Comparison of ENCODE assay signal across 2 cellular contexts in genomic region chr1:25805863-25806225, GRCh38.
TF ChIP-seq lines count a peak whose summit lies in the region.

No MANE protein-coding gene starts in this region.

TF ChIP-seq in HEK293, 187 proteins besides CTCF, POLR2A, EP300 and RAD21:
- TF ChIP-seq BCL11A (tag by site-specific recombination; IDR thresholded peaks at IDR 0.05; ENCODE audit: low read depth), result no peak
- peak; percentile 58; the same call in 1 of the 2 replicates for TF ChIP-seq EGR2 (tag by site-specific recombination; IDR thresholded peaks at IDR 0.05; ENCODE audit: low read depth)
- no peak for TF ChIP-seq ZNF561 (tag by site-specific recombination; IDR thresholded peaks at IDR 0.05; ENCODE audit: borderline replicate concordance)
- TF ChIP-seq KLF8 (tag by site-specific recombination; IDR thresholded peaks at IDR 0.05), result no peak
- no peak for TF ChIP-seq ZNF140 (tag by site-specific recombination; IDR thresholded peaks at IDR 0.05)
- no peak for TF ChIP-seq ZNF621 (tag by site-specific recombination; IDR thresholded peaks at IDR 0.05)
- TF ChIP-seq ZNF211 (tag by site-specific recombination; IDR thresholded peaks at IDR 0.05; ENCODE audit: low read depth), result no peak
- no peak for TF ChIP-seq MZF1 (tag by site-specific recombination; IDR thresholded peaks at IDR 0.05; ENCODE audit: borderline replicate concordance)
- TF ChIP-seq ZFHX2 (tag by site-specific recombination; conservative IDR thresholded peaks at IDR 0.05), result peak; percentile 4
- TF ChIP-seq ZNF658 (tag by site-specific recombination; IDR thresholded peaks at IDR 0.05), result no peak
- TF ChIP-seq KLF1 (tag by site-specific recombination; IDR thresholded peaks at IDR 0.05), result no peak
- TF ChIP-seq, protein P1, sequence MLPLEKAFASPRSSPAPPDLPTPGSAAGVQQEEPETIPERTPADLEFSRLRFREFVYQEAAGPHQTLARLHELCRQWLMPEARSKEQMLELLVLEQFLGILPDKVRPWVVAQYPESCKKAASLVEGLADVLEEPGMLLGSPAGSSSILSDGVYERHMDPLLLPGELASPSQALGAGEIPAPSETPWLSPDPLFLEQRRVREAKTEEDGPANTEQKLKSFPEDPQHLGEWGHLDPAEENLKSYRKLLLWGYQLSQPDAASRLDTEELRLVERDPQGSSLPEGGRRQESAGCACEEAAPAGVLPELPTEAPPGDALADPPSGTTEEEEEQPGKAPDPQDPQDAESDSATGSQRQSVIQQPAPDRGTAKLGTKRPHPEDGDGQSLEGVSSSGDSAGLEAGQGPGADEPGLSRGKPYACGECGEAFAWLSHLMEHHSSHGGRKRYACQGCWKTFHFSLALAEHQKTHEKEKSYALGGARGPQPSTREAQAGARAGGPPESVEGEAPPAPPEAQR (tag by site-specific recombination; IDR thresholded peaks at IDR 0.05), result no peak
- TF ChIP-seq ZNF596 (tag by site-specific recombination; IDR thresholded peaks at IDR 0.05), result no peak

TF ChIP-seq in endothelial cell of umbilical vein, 7 proteins besides CTCF, POLR2A, EP300 and RAD21:
- TF ChIP-seq, protein P2, sequence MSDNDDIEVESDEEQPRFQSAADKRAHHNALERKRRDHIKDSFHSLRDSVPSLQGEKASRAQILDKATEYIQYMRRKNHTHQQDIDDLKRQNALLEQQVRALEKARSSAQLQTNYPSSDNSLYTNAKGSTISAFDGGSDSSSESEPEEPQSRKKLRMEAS (IDR thresholded peaks at IDR 0.05; ENCODE audit: insufficient read depth, insufficient read length), result peak; percentile 14
- no peak for TF ChIP-seq EZH2 (IDR thresholded peaks at IDR 0.05; ENCODE audit: borderline replicate concordance, low read depth, low read length, severe bottlenecking)
- TF ChIP-seq MYC (IDR thresholded peaks at IDR 0.05; ENCODE audit: low read depth, low read length), result no peak
- TF ChIP-seq JUN (IDR thresholded peaks at IDR 0.05; ENCODE audit: borderline replicate concordance, insufficient read depth, insufficient read length, low read depth), result no peak
- TF ChIP-seq FOS (IDR thresholded peaks at IDR 0.05; ENCODE audit: borderline replicate concordance, insufficient read depth, low read length), result no peak
- no peak for TF ChIP-seq POLR2AphosphoS5 (IDR thresholded peaks at IDR 0.05; ENCODE audit: insufficient read depth, low read depth, low read length)
